1 cellular context compared by ENCODE assay signal in genomic region chr3:15535757-15536156, GRCh38.
TF ChIP-seq lines count a peak whose summit lies in the region.

No MANE protein-coding gene starts in this region.

TF ChIP-seq in SK-N-SH treated with all-trans-retinoic acid at 6 μM for 48 hours, 23 proteins besides CTCF, POLR2A, EP300 and RAD21 (continued from another document):
- TF ChIP-seq CREB5 (CRISPR knock-in tag; IDR thresholded peaks at IDR 0.05; ENCODE audit: low read depth) (no peak), ZFP30 (CRISPR knock-in tag; IDR thresholded peaks at IDR 0.05) (no peak), RARB (CRISPR knock-in tag; IDR thresholded peaks at IDR 0.05) (no peak), ZNF565 (CRISPR knock-in tag; conservative IDR thresholded peaks at IDR 0.05; ENCODE audit: low read depth) (no peak), GLIS3 (CRISPR knock-in tag; IDR thresholded peaks at IDR 0.05) (no peak), ZFP3 (CRISPR knock-in tag; IDR thresholded peaks at IDR 0.05) (no peak), CSDC2 (CRISPR knock-in tag; IDR thresholded peaks at IDR 0.05) (no peak), ZNF8 (CRISPR knock-in tag; IDR thresholded peaks at IDR 0.05) (no peak), ISL1 (CRISPR knock-in tag; IDR thresholded peaks at IDR 0.05) (no peak)
